Comparison of ENCODE assay signal across 8 cellular contexts in genomic region chr5:132063090-132063911, GRCh38. TPM values are rescaled to one million over a fixed set of nuclear protein-coding genes. Genes with fewer than 3 reads are reported as not detected.
A peak's percentile ranks its signal among the peaks of the same experiment; 100 is the strongest.
DNase-seq lines count a peak whose midpoint lies in the region; ATAC-seq and TF ChIP-seq lines count a peak whose summit lies in the region.

No MANE protein-coding gene starts in this region.

- intact Hi-C loops in dorsolateral prefrontal cortex (cut with DNase I): loop anchor here in 1 of 2 donors (5.0 kb wide), 4 partner anchors 56 to 641 kb away; no protein-coding TSS in a partner anchor

- ATAC-seq in HG02571 (IDR thresholded peaks at IDR 0.05; ENCODE audit: unreplicated experiment): peak; percentile 50

- H3K27me3 ChIP-seq in dorsolateral prefrontal cortex: no peaks in the 10 kb centered on the region

- no peak overlapping the region for H3K4me3 ChIP-seq in dorsolateral prefrontal cortex

- peak; percentile 73 to 97 (median 92) for TF ChIP-seq CTCF in dorsolateral prefrontal cortex (IDR thresholded peaks at IDR 0.05 in 54 of 56, conservative IDR thresholded peaks at IDR 0.05 in 2 of 56; ENCODE audit: low read depth in 1 of 56, partially characterized antibody in 56 of 56)

- peak; percentile 26 for DNase-seq in NCI-H1436 (lab: John Stamatoyannopoulos, UW)
- DNase-seq in NCI-H1436 treated with DMSO at 0.1 percent for 48 hours (lab: John Stamatoyannopoulos, UW): no peak
- peak; percentile 18 for DNase-seq in NCI-H446 treated with DMSO at 0.1 percent for 48 hours (lab: John Stamatoyannopoulos, UW)
- peak; percentile 80 for DNase-seq in activated CD4-positive, alpha-beta T cell treated with anti-CD3 and anti-CD28 coated beads, Interleukin-2, amount 50 U/mL, for 1 hour
- DNase-seq in dorsolateral prefrontal cortex: peak; percentile 50 to 81 (median 72)
- peak; percentile 50 for DNase-seq in medulla oblongata (ENCODE audit: extremely low spot score)
- peak; percentile 57 to 62 for DNase-seq in stimulated activated CD8-positive, alpha-beta memory T cell treated with anti-CD3 and anti-CD28 coated beads, Interleukin-2, amount 100 ng/mL, for 1 hour (ENCODE audit: low read depth in 2 of 2)

- no peak overlapping the region for H3K27ac ChIP-seq in dorsolateral prefrontal cortex

RNA-seq across cellular contexts. Expression of gene IL3, which starts 2.8 kb away (rescaled TPM):
- not detected for total RNA-seq in dorsolateral prefrontal cortex

RNA-seq across cellular contexts. Expression of gene CSF2, which starts 10.3 kb away (rescaled TPM):
- total RNA-seq in dorsolateral prefrontal cortex: not detected

RNA-seq across cellular contexts. Expression of gene ACSL6, which starts 51.8 kb away (rescaled TPM):
- 100 to 1,000 TPM; 103 to 296 (median 177) TPM for total RNA-seq in dorsolateral prefrontal cortex
